In the genomic region with DNA sequence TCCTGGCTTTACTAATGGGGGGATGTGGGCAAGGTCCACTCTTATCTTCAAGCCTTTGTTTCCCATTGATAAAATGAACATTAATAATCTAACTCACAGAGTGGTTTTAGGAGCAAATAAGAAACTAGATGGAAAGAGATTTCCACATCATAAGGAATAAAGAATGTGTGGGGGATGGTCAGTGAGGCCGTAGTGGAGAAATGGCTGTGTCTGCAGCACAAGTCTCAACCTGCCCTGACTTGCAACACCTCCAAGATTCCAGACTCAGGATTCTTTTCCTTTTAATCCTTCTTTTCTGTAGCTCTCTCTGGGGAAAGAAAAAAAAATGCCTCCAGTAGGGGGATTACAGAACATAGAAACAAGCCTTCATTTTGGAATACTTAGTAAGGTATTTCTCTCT, we compare ENCODE assay signal across 32 cellular contexts.
DNase-seq lines count a peak whose midpoint lies in the region; ATAC-seq, FAIRE-seq and TF ChIP-seq lines count a peak whose summit lies in the region.
"Had no signal": no experiment of that assay in that cellular context is flagged by ENCODE, and none has a peak within 500 bp of the region (broad histone marks: within the 10 kb centered on the region; RNA-seq: fewer than 3 reads in every experiment).

No MANE protein-coding gene starts in this region.

- BruUV-seq in Caco-2 (replicated peaks; lab: Mats Ljungman, UMichigan), result TSS peak; percentile 38

- H2AK5ac ChIP-seq in H1 (ENCODE audit: low read depth, low read length), result no peak overlapping the region

- no peak overlapping the region for H4K8ac ChIP-seq in H1 (ENCODE audit: extremely low read depth, insufficient read depth, low read length)

- POLR2A ChIA-PET in Caco-2 (lab: Charles Lee) (no interaction called here), H1 (lab: Charles Lee; ENCODE audit: partially characterized antibody) (no interaction called here)

- H3K9me3 Mint-ChIP-seq in Caco-2 (ENCODE audit: unreplicated experiment), result peaks cover 9% of the 10 kb centered on the region
- H3K9me3 Mint-ChIP-seq: activated CD4-positive, alpha-beta memory T cell treated with anti-CD3 and anti-CD28 coated beads for 36 hours; activated naive CD4-positive, alpha-beta T cell treated with anti-CD3 and anti-CD28 coated beads, Interleukin-2, amount 50 U/mL, for 24 hours; activated T-helper 17 cell treated with anti-CD3 and anti-CD28 coated beads, Interleukin-2, amount 50 U/mL, for 72 hours; dendritic cell treated with granulocyte-macrophage colony-stimulating factor and Interleukin-4, amounts not matched to agents 40 ng/mL and 50 ng/mL, for 4 days had no signal

- no peak overlapping the region for H3K23ac ChIP-seq in H1 (ENCODE audit: insufficient read length)

- H2BK15ac ChIP-seq in H1 (ENCODE audit: low read length), result no peak overlapping the region

- H3K27ac ChIP-seq in RWPE2 (ENCODE audit: poor library complexity, severe bottlenecking), result peak overlapping the region; percentile 76
- no peak overlapping the region for H3K27ac ChIP-seq in H1 (ENCODE audit: low read depth, low read length)
- no peak overlapping the region for H3K27ac ChIP-seq in upper lobe of left lung
- no peak overlapping the region for H3K27ac ChIP-seq in Peyer's patch
- H3K27ac ChIP-seq: skin epidermis, stomach, thyroid gland had no signal

- no peaks in the 10 kb centered on the region for H3K36me3 ChIP-seq in Caco-2 (ENCODE audit: control insufficient read depth, insufficient read depth, low read length)
- H3K36me3 ChIP-seq in RWPE2 (ENCODE audit: low read depth), result no peaks in the 10 kb centered on the region
- H3K36me3 ChIP-seq in H1 (ENCODE audit: control insufficient read depth in 2 of 4, insufficient read depth in 4 of 4, low read length in 3 of 4), result no peaks in the 10 kb centered on the region
- no peaks in the 10 kb centered on the region for H3K36me3 ChIP-seq in upper lobe of left lung
- H3K36me3 ChIP-seq in Peyer's patch, result no peaks in the 10 kb centered on the region
- H3K36me3 ChIP-seq: stomach, thyroid gland had no signal

- no peaks in the 10 kb centered on the region for H3K27me3 Mint-ChIP-seq in Caco-2 (ENCODE audit: insufficient read depth, unreplicated experiment)
- H3K27me3 Mint-ChIP-seq: activated CD4-positive, alpha-beta memory T cell treated with anti-CD3 and anti-CD28 coated beads for 36 hours; dendritic cell treated with granulocyte-macrophage colony-stimulating factor and Interleukin-4, amounts not matched to agents 40 ng/mL and 50 ng/mL, for 4 days had no signal

- H4K5ac ChIP-seq in H1 (ENCODE audit: insufficient read length, low read depth, low read length), result no peak overlapping the region

- H3K9me3 ChIP-seq in Caco-2, result no peaks in the 10 kb centered on the region
- H3K9me3 ChIP-seq in RWPE2 (ENCODE audit: severe bottlenecking), result no peaks in the 10 kb centered on the region
- peaks cover 0 to 2% of the 10 kb centered on the region in 2 experiments; a peak in 1 of 4 replicates for H3K9me3 ChIP-seq in H1 (ENCODE audit: insufficient read depth in 2 of 2, low read depth in 1 of 2, low read length in 1 of 2)
- H3K9me3 ChIP-seq in upper lobe of left lung, result no peaks in the 10 kb centered on the region
- no peaks in the 10 kb centered on the region for H3K9me3 ChIP-seq in Peyer's patch
- H3K9me3 ChIP-seq: stomach, thyroid gland had no signal

- no peak overlapping the region for H4K91ac ChIP-seq in H1 (replicated peaks; ENCODE audit: insufficient read length, low read length)

- TF ChIP-seq EP300 in H1 (IDR thresholded peaks at IDR 0.05; ENCODE audit: borderline replicate concordance in 1 of 2, low read depth in 2 of 2, low read length in 2 of 2) (no peak), upper lobe of left lung (IDR thresholded peaks at IDR 0.05) (no peak)

- intact Hi-C loops in Caco-2 (cut with micrococcal nuclease; ENCODE audit: unreplicated experiment), result loop anchor here (1.0 to 5.0 kb wide), 4 partner anchors 42 to 216 kb away; partner anchors contain the start of gene MEX3C

- no peak overlapping the region for H3K18ac ChIP-seq in H1 (ENCODE audit: extremely low read depth, low read length)

- H3K27me3 ChIP-seq in Caco-2 (replicated peaks; ENCODE audit: control insufficient read depth, insufficient read depth, low read length) (no peaks in the 10 kb centered on the region), RWPE2 (ENCODE audit: insufficient read depth, poor library complexity, severe bottlenecking) (no peaks in the 10 kb centered on the region), H1 (replicated peaks in 1 of 4; ENCODE audit: control insufficient read depth in 3 of 4, extremely low read depth in 1 of 4, insufficient read depth in 3 of 4, low read length in 3 of 4) (no peaks in the 10 kb centered on the region), upper lobe of left lung (no peaks in the 10 kb centered on the region), Peyer's patch (no peaks in the 10 kb centered on the region)
- H3K27me3 ChIP-seq: stomach, thyroid gland had no signal

- TF ChIP-seq CTCF in Caco-2 (IDR thresholded peaks at IDR 0.05; ENCODE audit: insufficient read depth in 1 of 2, low read depth in 1 of 2, low read length in 1 of 2, severe bottlenecking in 1 of 2, unreplicated experiment in 1 of 2) (no peak), RWPE2 (IDR thresholded peaks at IDR 0.05; ENCODE audit: poor library complexity, severe bottlenecking) (peak; percentile 35), H1 (IDR thresholded peaks at IDR 0.05; ENCODE audit: control extremely low read depth in 1 of 3, insufficient read depth in 1 of 3, low read depth in 1 of 3, low read length in 3 of 3) (no peak), upper lobe of left lung (IDR thresholded peaks at IDR 0.05) (no peak), Peyer's patch (IDR thresholded peaks at IDR 0.05) (no peak)

- peak overlapping the region; percentile 34; the same call in 1 of the 2 replicates for H2AFZ ChIP-seq in H1 (ENCODE audit: low read length)

- H2BK12ac ChIP-seq in H1 (ENCODE audit: low read depth, low read length), result no peak overlapping the region

- no peak overlapping the region for H2BK20ac ChIP-seq in H1 (ENCODE audit: low read length)

- H4K20me1 ChIP-seq in H1 (replicated peaks in 1 of 2; ENCODE audit: control insufficient read depth in 1 of 2, insufficient read depth in 2 of 2, low read length in 2 of 2), result no peaks in the 10 kb centered on the region

- peak; percentile 68 to 74 for DNase-seq in Caco-2
- DNase-seq in RWPE2 (ENCODE audit: low spot score), result peak; percentile 90
- DNase-seq in H1 (ENCODE audit: low read depth in 1 of 2, low spot score in 2 of 2), result no peak
- DNase-seq in kidney glomerular epithelial cell (lab: John Stamatoyannopoulos, UW), result peak; percentile 11
- no peak for DNase-seq in upper lobe of left lung
- DNase-seq in Peyer's patch, result no peak
- DNase-seq: activated CD4-positive, alpha-beta memory T cell treated with anti-CD3 and anti-CD28 coated beads for 36 hours; activated CD4-positive, CD25-positive, alpha-beta regulatory T cell treated with anti-CD3 and anti-CD28 coated beads, Interleukin-2, amount 50 U/mL, for 72 hours; activated CD8-positive, alpha-beta memory T cell treated with anti-CD3 and anti-CD28 coated beads, Interleukin-2, amount 50 U/mL, for 48 hours; caudate nucleus; CD4-positive, CD25-positive, alpha-beta regulatory T cell; EL; left cardiac atrium; mesenchymal stem cell; NCI-H1105; NCI-H1930; NCI-H2227 treated with DMSO at 0.1 percent for 48 hours; NCI-H69; RPMI8226; stimulated activated CD4-positive, alpha-beta T cell treated with anti-CD3 and anti-CD28 coated beads, Interleukin-1b, Interleukin-23, amount 100 ng/mL, for 48 hours; stimulated activated CD8-positive, alpha-beta memory T cell treated with anti-CD3 and anti-CD28 coated beads, Interleukin-4, amount 100 ng/mL, for 48 hours; stomach; T-helper 1 cell; thyroid gland had no signal

- no peaks in the 10 kb centered on the region for H3K23me2 ChIP-seq in H1 (ENCODE audit: low read depth, low read length)

- H2BK5ac ChIP-seq in H1 (ENCODE audit: low read depth, low read length), result no peak overlapping the region; the same call in 1 of the 2 replicates

- H3K4ac ChIP-seq in H1 (replicated peaks; ENCODE audit: insufficient read length, low read depth, low read length), result no peak overlapping the region

- no peaks in the 10 kb centered on the region for H3K36me3 Mint-ChIP-seq in Caco-2 (ENCODE audit: insufficient read depth, unreplicated experiment)
- H3K36me3 Mint-ChIP-seq: activated CD4-positive, alpha-beta memory T cell treated with anti-CD3 and anti-CD28 coated beads for 36 hours; activated naive CD4-positive, alpha-beta T cell treated with anti-CD3 and anti-CD28 coated beads, Interleukin-2, amount 50 U/mL, for 24 hours; CD4-positive, CD25-positive, alpha-beta regulatory T cell had no signal

- H3K14ac ChIP-seq in H1 (ENCODE audit: insufficient read length), result no peak overlapping the region

- H3K4me1 ChIP-seq in Caco-2 (peaks cover 25% of the 10 kb centered on the region), RWPE2 (ENCODE audit: insufficient read depth, poor library complexity, severe bottlenecking) (peaks cover 13% of the 10 kb centered on the region), H1 (replicated peaks in 1 of 4; ENCODE audit: control insufficient read depth in 3 of 4, insufficient read depth in 4 of 4, low read length in 3 of 4) (no peaks in the 10 kb centered on the region), upper lobe of left lung (no peaks in the 10 kb centered on the region), Peyer's patch (no peaks in the 10 kb centered on the region)
- H3K4me1 ChIP-seq: thyroid gland had no signal

- no peak overlapping the region for H3K9ac ChIP-seq in H1 (replicated peaks in 1 of 4; ENCODE audit: extremely low read depth in 1 of 4, low read depth in 3 of 4, low read length in 3 of 4)

- H2BK120ac ChIP-seq in H1 (replicated peaks; ENCODE audit: low read depth, low read length), result no peak overlapping the region

- FAIRE-seq in H1 (lab: Jason Lieb, UNC), result no peak
- FAIRE-seq: GM12892, TTC549 had no signal

- H3K4me3 ChIP-seq in Caco-2 (ENCODE audit: low read depth, low read length) (no peak overlapping the region), RWPE2 (ENCODE audit: severe bottlenecking) (no peak overlapping the region), H1 (ENCODE audit: extremely low read depth in 1 of 4, insufficient read depth in 2 of 4, low read depth in 3 of 4, low read length in 4 of 4) (no peak overlapping the region), upper lobe of left lung (no peak overlapping the region), Peyer's patch (no peak overlapping the region)
- H3K4me3 ChIP-seq: skin epidermis, stomach, thyroid gland had no signal

- no peaks in the 10 kb centered on the region for H3K79me2 ChIP-seq in H1 (ENCODE audit: control insufficient read depth in 1 of 2, insufficient read depth in 2 of 2, low read length in 2 of 2)

- ATAC-seq in RWPE2 (ENCODE audit: low read depth) (peak; percentile 92), GM18502 (IDR thresholded peaks at IDR 0.05; ENCODE audit: poor library complexity, unreplicated experiment) (no peak), upper lobe of left lung (ENCODE audit: low FRiP score in 2 of 2) (no peak), esophagus mucosa (no peak)
- ATAC-seq: activated T-helper 17 cell treated with anti-CD3 and anti-CD28 coated beads, Interleukin-2, amount 50 U/mL, for 72 hours; left cardiac atrium had no signal

- no peak overlapping the region for H3K56ac ChIP-seq in H1 (replicated peaks; ENCODE audit: insufficient read length, low read depth, low read length)

- no peak for TF ChIP-seq RAD21 in H1 (IDR thresholded peaks at IDR 0.05 in 1 of 2, conservative IDR thresholded peaks at IDR 0.05 in 1 of 2; ENCODE audit: low read depth in 2 of 2, low read length in 2 of 2)

- H3K4me1 Mint-ChIP-seq in Caco-2 (ENCODE audit: low read depth, unreplicated experiment), result peaks cover 14% of the 10 kb centered on the region
- H3K4me1 Mint-ChIP-seq: activated naive CD4-positive, alpha-beta T cell treated with anti-CD3 and anti-CD28 coated beads, Interleukin-2, amount 50 U/mL, for 24 hours; activated T-helper 17 cell treated with anti-CD3 and anti-CD28 coated beads, Interleukin-2, amount 50 U/mL, for 72 hours; CD4-positive, CD25-positive, alpha-beta regulatory T cell had no signal

- CTCF ChIA-PET in Caco-2 (lab: Charles Lee), result interaction anchor here (0.8 kb wide), 1 partner anchor 43 kb away, joined by 3 read pairs; no protein-coding TSS in a partner anchor
- CTCF ChIA-PET in H1 (lab: Charles Lee; ENCODE audit: partially characterized antibody), result interaction anchor here (1.0 kb wide), 1 partner anchor 17 kb away, joined by 3 read pairs; no protein-coding TSS in a partner anchor

- H3K4me3 Mint-ChIP-seq in Caco-2 (ENCODE audit: unreplicated experiment), result no peak overlapping the region
- H3K4me3 Mint-ChIP-seq: activated CD4-positive, alpha-beta memory T cell treated with anti-CD3 and anti-CD28 coated beads for 36 hours; activated naive CD4-positive, alpha-beta T cell treated with anti-CD3 and anti-CD28 coated beads, Interleukin-2, amount 50 U/mL, for 24 hours; activated T-helper 17 cell treated with anti-CD3 and anti-CD28 coated beads, Interleukin-2, amount 50 U/mL, for 72 hours; CD4-positive, CD25-positive, alpha-beta regulatory T cell; dendritic cell treated with granulocyte-macrophage colony-stimulating factor and Interleukin-4, amounts not matched to agents 40 ng/mL and 50 ng/mL, for 4 days had no signal

- WGBS in H1 (ENCODE audit: extremely low coverage in 1 of 2, insufficient coverage in 1 of 2, insufficient read length in 1 of 2, insufficient replicate concordance in 2 of 2, low coverage in 1 of 2, low lambda C conversion rate in 2 of 2, missing lambda C conversion rate in 1 of 2), 2 experiments, result 95% methylated on average over 1 of the region's 1 CpG; no CpG with 5 or more reads in 1 of the 2 experiments
- WGBS in upper lobe of left lung, 2 donors, result 27 to 30% methylated on average over 1 of the region's 1 CpG

- no peak for TF ChIP-seq POLR2A in H1 (IDR thresholded peaks at IDR 0.05; ENCODE audit: control extremely low read depth in 1 of 2, low read depth in 2 of 2, low read length in 2 of 2)
- no peak for TF ChIP-seq POLR2A in upper lobe of left lung (IDR thresholded peaks at IDR 0.05)
- no peak for TF ChIP-seq POLR2A in Peyer's patch (IDR thresholded peaks at IDR 0.05)

- no peak overlapping the region for H3K4me2 ChIP-seq in H1 (ENCODE audit: insufficient read depth in 1 of 2, low read depth in 2 of 2, low read length in 2 of 2)

- peak overlapping the region; percentile 72 for H3K27ac Mint-ChIP-seq in Caco-2 (ENCODE audit: unreplicated experiment)
- H3K27ac Mint-ChIP-seq: activated CD4-positive, alpha-beta memory T cell treated with anti-CD3 and anti-CD28 coated beads for 36 hours; activated naive CD4-positive, alpha-beta T cell treated with anti-CD3 and anti-CD28 coated beads, Interleukin-2, amount 50 U/mL, for 24 hours; activated T-helper 17 cell treated with anti-CD3 and anti-CD28 coated beads, Interleukin-2, amount 50 U/mL, for 72 hours; CD4-positive, CD25-positive, alpha-beta regulatory T cell; dendritic cell treated with granulocyte-macrophage colony-stimulating factor and Interleukin-4, amounts not matched to agents 40 ng/mL and 50 ng/mL, for 4 days had no signal

- no peaks in the 10 kb centered on the region for H3K79me1 ChIP-seq in H1 (ENCODE audit: low read depth, low read length)

Comparison
In these comparisons a context has a peak if more than half of its experiments do, and no peak if none do; other contexts are left out.
1. DNase-seq: peak in Caco-2 (2 of 2), RWPE2 (single experiment) and kidney glomerular epithelial cell (single experiment); none in H1 (0 of 2), upper lobe of left lung (0 of 2) and Peyer's patch (0 of 3).